Comparison of ENCODE assay signal across 8 cellular contexts in the genomic region with DNA sequence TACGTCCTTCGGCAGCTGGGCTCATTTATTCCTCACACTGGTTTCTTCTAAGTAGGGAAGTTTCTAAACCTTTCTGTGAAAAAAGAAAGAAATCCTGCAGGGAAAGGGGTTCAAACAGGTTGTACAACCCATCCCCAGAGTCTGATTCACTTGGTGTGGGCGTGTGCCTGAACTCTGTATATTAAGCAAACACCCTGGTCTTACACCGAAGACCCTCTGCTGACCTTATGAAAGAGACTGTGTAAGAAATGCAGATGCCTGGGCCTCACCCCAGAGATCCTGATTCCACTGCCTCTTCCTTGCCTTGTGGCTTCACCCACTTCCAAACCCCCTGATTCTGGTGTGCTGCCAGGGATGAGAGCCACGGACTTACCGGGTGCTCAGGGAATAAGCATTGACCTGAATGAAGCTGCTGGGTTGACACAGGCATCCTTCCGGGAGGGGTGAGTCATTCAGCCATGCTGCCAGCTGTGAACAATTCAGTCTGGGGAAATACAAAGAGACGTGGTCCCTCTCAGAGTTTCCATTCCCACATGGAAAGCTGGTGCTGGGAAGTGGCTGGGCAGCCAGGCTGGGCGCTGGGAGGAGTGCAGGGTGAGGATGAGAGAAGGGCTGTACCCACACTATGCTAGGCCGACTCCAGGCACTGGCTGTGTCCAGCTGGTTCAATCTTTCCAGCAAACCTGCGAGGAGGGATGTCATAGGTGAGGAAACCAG. TPM values are rescaled to one million over a fixed set of nuclear protein-coding genes. Genes with fewer than 3 reads are reported as not detected.
DNase-seq lines count a peak whose midpoint lies in the region; ATAC-seq and TF ChIP-seq lines count a peak whose summit lies in the region.

No MANE protein-coding gene starts in this region.

- no peaks in the 10 kb centered on the region for H4K20me1 ChIP-seq in IMR-90 (ENCODE audit: insufficient read depth, low read length)

- H2BK15ac ChIP-seq in IMR-90 (ENCODE audit: low read depth, low read length): peak overlapping the region; percentile 90; the same call in 2 of the 3 replicates

- peak overlapping the region; percentile 89 for H2AK5ac ChIP-seq in IMR-90 (ENCODE audit: low read depth, low read length)

- TF ChIP-seq POLR2A in IMR-90 (IDR thresholded peaks at IDR 0.05; ENCODE audit: low read depth, low read length): peak; percentile 47; the same call in 1 of the 2 replicates

- no peak overlapping the region for H3K56ac ChIP-seq in IMR-90 (ENCODE audit: extremely low read depth, insufficient read depth, low read length)

- WGBS in IMR-90 (ENCODE audit: extremely low coverage in 2 of 2, insufficient read length in 1 of 2), 2 experiments: 33% methylated on average over 3 of the region's 11 CpGs; no CpG with 5 or more reads in 1 of the 2 experiments
- 65 to 79% methylated on average over 11 of the region's 11 CpGs for WGBS in lung, 2 donors

- H2BK120ac ChIP-seq in IMR-90 (ENCODE audit: low read depth, low read length): peak overlapping the region; percentile 84

- H2BK5ac ChIP-seq in IMR-90 (ENCODE audit: low read depth, low read length, poor library complexity, severe bottlenecking): peak overlapping the region; percentile 32

- peak overlapping the region; percentile 58; the same call in 1 of the 2 replicates for H2BK20ac ChIP-seq in IMR-90 (ENCODE audit: low read depth, low read length)

- 0 out of 2 replicates have a peak overlapping the region, but pooled peaks have one; percentile 60 for H3K23ac ChIP-seq in IMR-90 (ENCODE audit: low read depth, low read length)

- no peaks in the 10 kb centered on the region for H3K79me2 ChIP-seq in ACC112 (ENCODE audit: control insufficient read depth, insufficient read depth, low read length, unreplicated experiment)

- H3K9me3 ChIP-seq in IMR-90 (ENCODE audit: control insufficient read depth, insufficient read depth, low read length) (no peaks in the 10 kb centered on the region), lung (ENCODE audit: control insufficient read depth in 2 of 2, insufficient read depth in 1 of 2, low read length in 1 of 2) (peaks cover 0 to 1% of the 10 kb centered on the region in 2 donors)

- H3K4me1 ChIP-seq in ACC112 (ENCODE audit: control insufficient read depth, insufficient read depth, low read length, unreplicated experiment) (peaks cover 30% of the 10 kb centered on the region), IMR-90 (ENCODE audit: control insufficient read depth, insufficient read depth, low read length) (peaks cover 20% of the 10 kb centered on the region), lung (ENCODE audit: control insufficient read depth in 2 of 2, insufficient read depth in 2 of 2, low read length in 2 of 2) (peaks cover 0 to 3% of the 10 kb centered on the region in 2 donors)

- peaks cover 0 to 14% of the 10 kb centered on the region in 2 experiments; a peak in 2 of 4 replicates for H3K79me1 ChIP-seq in IMR-90 (ENCODE audit: low read depth in 1 of 2, low read length in 2 of 2)

- intact Hi-C loops in IMR-90 (cut with micrococcal nuclease): no loop called here

- H3K27me3 ChIP-seq in ACC112 (ENCODE audit: insufficient read depth, low read length) (no peaks in the 10 kb centered on the region), IMR-90 (ENCODE audit: control insufficient read depth, insufficient read depth, low read length) (no peaks in the 10 kb centered on the region), lung (ENCODE audit: control insufficient read depth, insufficient read depth) (no peaks in the 10 kb centered on the region)

- H3K36me3 ChIP-seq in ACC112 (ENCODE audit: insufficient read depth, low read length): no peaks in the 10 kb centered on the region
- no peaks in the 10 kb centered on the region for H3K36me3 ChIP-seq in IMR-90 (ENCODE audit: control insufficient read depth, insufficient read depth, low read length)
- H3K36me3 ChIP-seq in lung (ENCODE audit: control insufficient read depth in 2 of 2, insufficient read depth in 2 of 2, low read length in 2 of 2): no peaks in the 10 kb centered on the region

- POLR2A ChIA-PET in IMR-90 (lab: Charles Lee; ENCODE audit: unreplicated experiment): no interaction called here

- dilution Hi-C loops in IMR-90 (cut with HindIII; ENCODE audit: low sequenced_read_pairs, unreplicated experiment): no loop called here

- peak; percentile 23; the same call in 1 of the 2 replicates for TF ChIP-seq RAD21 in IMR-90 (IDR thresholded peaks at IDR 0.05; ENCODE audit: low read length)

- no TSS peak for BruUV-seq in IMR-90 (replicated peaks; lab: Mats Ljungman, UMichigan)

- H3K9me1 ChIP-seq in IMR-90 (ENCODE audit: insufficient read depth, low read length): peaks cover 19% of the 10 kb centered on the region

- CTCF ChIA-PET in IMR-90 (lab: Yijun Ruan, JAX): no interaction called here

- 0 out of 2 replicates have a peak overlapping the region, but pooled peaks have one; percentile 1 for H4K5ac ChIP-seq in IMR-90 (ENCODE audit: low read depth, low read length)

- H3K4me3 ChIP-seq in ACC112 (ENCODE audit: low read depth, low read length) (peak overlapping the region; percentile 34), IMR-90 (ENCODE audit: insufficient read depth, low read depth, low read length) (no peak overlapping the region), choroid plexus epithelial cell (ENCODE audit: low read depth, low read length) (no peak overlapping the region), lung (no peak overlapping the region)

- DNase-seq in IMR-90 (peak; percentile 94), choroid plexus epithelial cell (ENCODE audit: low read depth) (peak; percentile 89), lung (ENCODE audit: low spot score) (peak; percentile 53), cortex of kidney (lab: John Stamatoyannopoulos, UW) (no peak), cerebellar cortex (ENCODE audit: low spot score) (no peak)
- no peak for DNase-seq in activated naive CD4-positive, alpha-beta T cell (lab: John Stamatoyannopoulos, UW)

- peak overlapping the region; percentile 73 for H4K91ac ChIP-seq in IMR-90 (ENCODE audit: insufficient read depth, low read depth, low read length)

- peak overlapping the region; percentile 23 for H3K4me2 ChIP-seq in IMR-90 (ENCODE audit: low read depth, low read length)

- peak; percentile 78 for ATAC-seq in IMR-90 (ENCODE audit: low read depth)
- ATAC-seq in lung (ENCODE audit: insufficient read depth, low FRiP score): peak; percentile 71
- ATAC-seq in HG02885 (IDR thresholded peaks at IDR 0.05; ENCODE audit: poor library complexity, unreplicated experiment): no peak

- H3K14ac ChIP-seq in IMR-90 (replicated peaks; ENCODE audit: low read depth, low read length): 0 out of 2 replicates have a peak overlapping the region, but pooled peaks have one; percentile 67

- peak overlapping the region in 1 of 2 experiments; percentile 76; a peak in 3 of 4 replicates for H4K8ac ChIP-seq in IMR-90 (ENCODE audit: low read depth in 2 of 2, low read length in 2 of 2)

- peak overlapping the region; percentile 81 for H3K18ac ChIP-seq in IMR-90 (ENCODE audit: low read depth, low read length)

- H3K27ac ChIP-seq in ACC112 (ENCODE audit: low read depth, low read length): peak overlapping the region; percentile 57
- H3K27ac ChIP-seq in IMR-90 (ENCODE audit: insufficient read depth, low read length): peak overlapping the region; percentile 8; the same call in 1 of the 2 replicates
- peak overlapping the region in 1 of 2 donors; percentile 20 for H3K27ac ChIP-seq in lung (ENCODE audit: low read depth in 1 of 2, low read length in 1 of 2)

- H3K9ac ChIP-seq in IMR-90 (ENCODE audit: low read depth, low read length): no peak overlapping the region

- in situ Hi-C loops in IMR-90 (cut with MboI; ENCODE audit: low sequenced_read_pairs): no loop called here

- TF ChIP-seq CTCF in IMR-90 (conservative IDR thresholded peaks at IDR 0.05; ENCODE audit: low read depth, low read length) (no peak), choroid plexus epithelial cell (conservative IDR thresholded peaks at IDR 0.05; ENCODE audit: low read depth, low read length) (no peak), lung (IDR thresholded peaks at IDR 0.05; ENCODE audit: control extremely low read depth, extremely low read depth) (no peak)

- peak overlapping the region; percentile 77 for H2AK9ac ChIP-seq in IMR-90 (replicated peaks; ENCODE audit: low read depth, low read length, poor library complexity)

- H2AFZ ChIP-seq in ACC112 (ENCODE audit: low read length, unreplicated experiment) (no peak overlapping the region), IMR-90 (replicated peaks; ENCODE audit: low read length, poor library complexity) (peak overlapping the region; percentile 71)

- H3K4ac ChIP-seq in IMR-90 (ENCODE audit: low read depth, low read length): peak overlapping the region; percentile 85

TF ChIP-seq in IMR-90, 13 proteins besides CTCF, POLR2A, EP300 and RAD21 (continues in another document):
- no peak for TF ChIP-seq SMC3 (IDR thresholded peaks at IDR 0.05; ENCODE audit: low read depth, low read length)
- no peak; the same call in 1 of the 2 replicates for TF ChIP-seq CEBPB (IDR thresholded peaks at IDR 0.05; ENCODE audit: low read depth, low read length)
- TF ChIP-seq, protein P1, sequence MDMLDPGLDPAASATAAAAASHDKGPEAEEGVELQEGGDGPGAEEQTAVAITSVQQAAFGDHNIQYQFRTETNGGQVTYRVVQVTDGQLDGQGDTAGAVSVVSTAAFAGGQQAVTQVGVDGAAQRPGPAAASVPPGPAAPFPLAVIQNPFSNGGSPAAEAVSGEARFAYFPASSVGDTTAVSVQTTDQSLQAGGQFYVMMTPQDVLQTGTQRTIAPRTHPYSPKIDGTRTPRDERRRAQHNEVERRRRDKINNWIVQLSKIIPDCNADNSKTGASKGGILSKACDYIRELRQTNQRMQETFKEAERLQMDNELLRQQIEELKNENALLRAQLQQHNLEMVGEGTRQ (IDR thresholded peaks at IDR 0.05; ENCODE audit: low read depth, low read length): no peak
- TF ChIP-seq MAFK (IDR thresholded peaks at IDR 0.05; ENCODE audit: low read depth, low read length): no peak
- no peak for TF ChIP-seq CHD1 (IDR thresholded peaks at IDR 0.05; ENCODE audit: low read depth, low read length)
- TF ChIP-seq RFX5 (IDR thresholded peaks at IDR 0.05; ENCODE audit: low read depth, low read length): no peak
- peak; percentile 94 for TF ChIP-seq FOS (IDR thresholded peaks at IDR 0.05; ENCODE audit: low read depth, low read length)
- TF ChIP-seq BHLHE40 (IDR thresholded peaks at IDR 0.05; ENCODE audit: low read depth, low read length): 0 out of 2 replicates have a peak, but pooled peaks have one; percentile 14
- no peak for TF ChIP-seq RCOR1 (IDR thresholded peaks at IDR 0.05; ENCODE audit: insufficient replicate concordance, low read length)
- no peak for TF ChIP-seq MAZ (IDR thresholded peaks at IDR 0.05; ENCODE audit: borderline replicate concordance, low read depth, low read length)
- TF ChIP-seq NFE2L2 (IDR thresholded peaks at IDR 0.05; ENCODE audit: low read depth, low read length): peak; percentile 12; the same call in 1 of the 2 replicates

RNA-seq across cellular contexts. Expression of a gene that starts 26.5 kb away (rescaled TPM):
- total RNA-seq in IMR-90 (2012; rRNA removed): 648 and 684 TPM in 2 replicates
- polyA plus RNA-seq in IMR-90 (2012; rRNA removed): 766 and 895 TPM in 2 replicates
- 676 and 750 TPM in 2 replicates for polyA plus RNA-seq in IMR-90 (2012; cell fraction: cytosol; rRNA removed)
- 1,803 and 1,926 TPM in 2 replicates for polyA plus RNA-seq in IMR-90 (2012; cell fraction: nucleus; rRNA removed; ENCODE audit: low replicate concordance)
- 100 to 1,000 TPM; 117 to 168 TPM for total RNA-seq in lung
- polyA plus RNA-seq in lung: 100 to 1,000 TPM in 1 of 2 donors, 10 to 100 TPM in 1; 40.9 to 116 TPM

Comparison
In these comparisons a context has a peak if more than half of its experiments do, and no peak if none do; other contexts are left out.
1. DNase-seq: peak in IMR-90 (single experiment), choroid plexus epithelial cell (single experiment) and lung (single experiment); none in cortex of kidney (single experiment), activated naive CD4-positive, alpha-beta T cell (0 of 4) and cerebellar cortex (single experiment).